Comparison of ENCODE assay signal across 24 cellular contexts in genomic region chr1:170332801-170333200, GRCh38.
"Had no signal": no experiment of that assay in that cellular context is flagged by ENCODE, and none has a peak within 500 bp of the region (broad histone marks: within the 10 kb centered on the region; RNA-seq: fewer than 3 reads in every experiment).

No MANE protein-coding gene starts in this region.

- FAIRE-seq: pancreas, small intestine, urothelium cell line had no signal

- H3K4me3 ChIP-seq: pancreas, prostate gland, right lobe of liver, sigmoid colon, stomach, thoracic aorta, thyroid gland, tibial nerve, upper lobe of left lung, vagina had no signal

- DNase-seq: naive thymus-derived CD8-positive, alpha-beta T cell; nephron progenitor cell; nucleus accumbens; pancreas; retina; right cardiac atrium; right lobe of liver; sigmoid colon; small intestine; stimulated activated CD4-positive, alpha-beta T cell treated with anti-CD3 and anti-CD28 coated beads, Interleukin-15, amount 100 ng/mL, for 24 hours; stimulated activated CD4-positive, alpha-beta T cell treated with anti-CD3 and anti-CD28 coated beads, Interleukin-2, amount 100 ng/mL, for 24 hours; stimulated activated CD4-positive, alpha-beta T cell treated with anti-CD3 and anti-CD28 coated beads, Interleukin-2, amount 100 ng/mL, for 48 hours; stimulated activated CD4-positive, alpha-beta T cell treated with anti-CD3 and anti-CD28 coated beads, Interleukin-4, amount 100 ng/mL, for 24 hours; stimulated activated naive B cell treated with anti-CD40 and anti-IgM and Interleukin-4, amounts not matched to agents 10 μg/mL and 1 μg/mL and 100 μg/mL, for 72 hours; stimulated activated naive CD4-positive, alpha-beta T cell treated with Interleukin-2 at 50 U/mL for 16 hours; stomach; thyroid gland; trophoblast cell; upper lobe of left lung had no signal
